10 cellular contexts compared by ENCODE assay signal in genomic region chr19:35002037-35002535, GRCh38. TPM values are rescaled to one million over a fixed set of nuclear protein-coding genes. Genes with fewer than 3 reads are reported as not detected.
DNase-seq lines count a peak whose midpoint lies in the region; ATAC-seq and TF ChIP-seq lines count a peak whose summit lies in the region.
"Had no signal": no experiment of that assay in that cellular context is flagged by ENCODE, and none has a peak within 500 bp of the region (broad histone marks: within the 10 kb centered on the region; RNA-seq: fewer than 3 reads in every experiment).

No MANE protein-coding gene starts in this region.

- H3K9me3 Mint-ChIP-seq in activated CD4-positive, alpha-beta T cell treated with anti-CD3 and anti-CD28 coated beads for 36 hours (ENCODE audit: low read depth): no peaks in the 10 kb centered on the region
- no peaks in the 10 kb centered on the region for H3K9me3 Mint-ChIP-seq in T-cell
- H3K9me3 Mint-ChIP-seq in stimulated activated memory B cell treated with anti-CD40 and anti-IgM and Interleukin-4, amounts not matched to agents 10 μg/mL and 1 μg/mL and 100 μg/mL, for 72 hours: no peaks in the 10 kb centered on the region

- no peak overlapping the region for H2AFZ ChIP-seq in hepatocyte
- H2AFZ ChIP-seq: parathyroid adenoma had no signal

- ATAC-seq in activated CD4-positive, alpha-beta T cell treated with anti-CD3 and anti-CD28 coated beads for 36 hours: no peak
- ATAC-seq in T-cell (replicated peaks in 1 of 4): no peak
- ATAC-seq in stimulated activated memory B cell treated with anti-CD40 and anti-IgM and Interleukin-4, amounts not matched to agents 10 μg/mL and 1 μg/mL and 100 μg/mL, for 72 hours: no peak
- ATAC-seq in GM18498 (IDR thresholded peaks at IDR 0.05; ENCODE audit: unreplicated experiment): no peak

- 95% methylated on average over 11 of the region's 11 CpGs for WGBS in hepatocyte (ENCODE audit: low lambda C conversion rate, missing lambda C conversion rate)

- no peak for DNase-seq in activated CD4-positive, alpha-beta T cell treated with anti-CD3 and anti-CD28 coated beads for 36 hours
- no peak for DNase-seq in activated CD4-positive, alpha-beta T cell treated with anti-CD3 and anti-CD28 coated beads, Interleukin-2, amount 50 U/mL, for 48 hours
- DNase-seq in T-cell (no peak), hepatocyte (ENCODE audit: low spot score) (no peak), NCI-H1694 (lab: John Stamatoyannopoulos, UW) (no peak)
- no peak for DNase-seq in stimulated activated CD4-positive, alpha-beta T cell treated with anti-CD3 and anti-CD28 coated beads, Interleukin-2, amount 100 ng/mL, for 24 hours

- peak overlapping the region; percentile 100 for H3K27ac Mint-ChIP-seq in activated CD4-positive, alpha-beta T cell treated with anti-CD3 and anti-CD28 coated beads for 36 hours
- peak overlapping the region; percentile 98 to 99 for H3K27ac Mint-ChIP-seq in T-cell
- peak overlapping the region; percentile 87 for H3K27ac Mint-ChIP-seq in stimulated activated memory B cell treated with anti-CD40 and anti-IgM and Interleukin-4, amounts not matched to agents 10 μg/mL and 1 μg/mL and 100 μg/mL, for 72 hours

- H3K4me3 ChIP-seq in hepatocyte: no peak overlapping the region

- intact Hi-C loops in activated CD4-positive, alpha-beta T cell treated with anti-CD3 and anti-CD28 coated beads for 36 hours (cut with DNase I, micrococcal nuclease): loop anchor here (5.0 kb wide), 2 partner anchors 40 to 1630 kb away; partner anchors contain the start of genes CEBPG (in 1 of the 2) and ZNF792 (in 1 of the 2)

- H3K9me3 ChIP-seq in hepatocyte (ENCODE audit: low read depth): no peaks in the 10 kb centered on the region
- H3K9me3 ChIP-seq: SJCRH30 had no signal

- H3K4me2 ChIP-seq in hepatocyte: peak overlapping the region; percentile 91

- peak overlapping the region; percentile 100 for H3K27ac ChIP-seq in hepatocyte
- H3K27ac ChIP-seq: SJCRH30 had no signal

- H3K27me3 ChIP-seq in hepatocyte: no peaks in the 10 kb centered on the region
- H3K27me3 ChIP-seq: SJCRH30 had no signal

- no peaks in the 10 kb centered on the region for H3K9me2 ChIP-seq in hepatocyte (replicated peaks; ENCODE audit: insufficient read depth)

- H3K27me3 Mint-ChIP-seq in activated CD4-positive, alpha-beta T cell treated with anti-CD3 and anti-CD28 coated beads for 36 hours: no peaks in the 10 kb centered on the region
- no peaks in the 10 kb centered on the region for H3K27me3 Mint-ChIP-seq in T-cell
- H3K27me3 Mint-ChIP-seq in stimulated activated memory B cell treated with anti-CD40 and anti-IgM and Interleukin-4, amounts not matched to agents 10 μg/mL and 1 μg/mL and 100 μg/mL, for 72 hours: no peaks in the 10 kb centered on the region

- CTCF ChIA-PET in activated CD4-positive, alpha-beta T cell treated with anti-CD3 and anti-CD28 coated beads for 36 hours (lab: Charles Lee): interaction anchor here (0.7 to 3.4 kb wide), 5 partner anchors 9 to 71 kb away, joined by 3 to 26 read pairs (median 5); no protein-coding TSS in a partner anchor
- CTCF ChIA-PET in T-cell (lab: Charles Lee): interaction anchor here in 1 of 2 donors (1.9 kb wide), 2 partner anchors 10 to 12 kb away, joined by 12 to 15 read pairs; no protein-coding TSS in a partner anchor

- peak overlapping the region; percentile 100 for H3K4me3 Mint-ChIP-seq in activated CD4-positive, alpha-beta T cell treated with anti-CD3 and anti-CD28 coated beads for 36 hours
- peak overlapping the region; percentile 91 to 98 (median 98) for H3K4me3 Mint-ChIP-seq in T-cell
- peak overlapping the region; percentile 89 for H3K4me3 Mint-ChIP-seq in stimulated activated memory B cell treated with anti-CD40 and anti-IgM and Interleukin-4, amounts not matched to agents 10 μg/mL and 1 μg/mL and 100 μg/mL, for 72 hours

- peaks cover 34% of the 10 kb centered on the region for H4K20me1 ChIP-seq in hepatocyte (ENCODE audit: insufficient read depth, poor library complexity, severe bottlenecking)

- peaks cover 66% of the 10 kb centered on the region for H3K79me2 ChIP-seq in hepatocyte

- H3K4me1 ChIP-seq in hepatocyte (ENCODE audit: insufficient read depth): peaks cover 52% of the 10 kb centered on the region
- H3K4me1 ChIP-seq: SJCRH30 had no signal

- TF ChIP-seq CTCF in hepatocyte (IDR thresholded peaks at IDR 0.05; ENCODE audit: poor library complexity): no peak

- peaks cover 70% of the 10 kb centered on the region for H3K4me1 Mint-ChIP-seq in activated CD4-positive, alpha-beta T cell treated with anti-CD3 and anti-CD28 coated beads for 36 hours
- peaks cover 73 to 81% (median 76%) of the 10 kb centered on the region in 3 donors for H3K4me1 Mint-ChIP-seq in T-cell
- H3K4me1 Mint-ChIP-seq in stimulated activated memory B cell treated with anti-CD40 and anti-IgM and Interleukin-4, amounts not matched to agents 10 μg/mL and 1 μg/mL and 100 μg/mL, for 72 hours: peaks cover 74% of the 10 kb centered on the region

- H3K36me3 ChIP-seq in hepatocyte (replicated peaks; ENCODE audit: insufficient read depth, low read depth): no peaks in the 10 kb centered on the region

- POLR2A ChIA-PET in activated CD4-positive, alpha-beta T cell treated with anti-CD3 and anti-CD28 coated beads for 36 hours (lab: Charles Lee): interaction anchor here (1.6 kb wide), 1 partner anchor 13 kb away, joined by 10 read pairs; no protein-coding TSS in a partner anchor
- POLR2A ChIA-PET in T-cell (lab: Charles Lee): interaction anchor here in 1 of 2 donors (1.6 kb wide), 1 partner anchor 10 kb away, joined by 11 read pairs; no protein-coding TSS in a partner anchor

- peaks cover 56% of the 10 kb centered on the region for H3K36me3 Mint-ChIP-seq in activated CD4-positive, alpha-beta T cell treated with anti-CD3 and anti-CD28 coated beads for 36 hours (ENCODE audit: low read depth)
- H3K36me3 Mint-ChIP-seq in T-cell: peaks cover 15% of the 10 kb centered on the region
- H3K36me3 Mint-ChIP-seq in stimulated activated memory B cell treated with anti-CD40 and anti-IgM and Interleukin-4, amounts not matched to agents 10 μg/mL and 1 μg/mL and 100 μg/mL, for 72 hours: peaks cover 49% of the 10 kb centered on the region

RNA-seq across cellular contexts. Expression of gene GRAMD1A, which starts 2.0 kb away (rescaled TPM):
- total RNA-seq in activated CD4-positive, alpha-beta T cell treated with anti-CD3 and anti-CD28 coated beads for 36 hours: 100 to 1,000 TPM; 185 to 227 TPM
- total RNA-seq in T-cell (100 to 1,000 TPM; 189 to 318 (median 227) TPM), hepatocyte (34.8 and 35.4 TPM in 2 replicates)
- 80.2 and 92.4 TPM in 2 replicates for polyA plus RNA-seq in hepatocyte

RNA-seq across cellular contexts. Expression of gene SCN1B, which starts 28.2 kb away (rescaled TPM):
- 1 to 10 TPM; 1.3 to 1.6 TPM for total RNA-seq in activated CD4-positive, alpha-beta T cell treated with anti-CD3 and anti-CD28 coated beads for 36 hours
- total RNA-seq in T-cell (1 to 10 TPM; 1.1 to 4.3 (median 3.7) TPM), hepatocyte (0.20 and 0.60 TPM in 2 replicates)
- 2.5 and 3.1 TPM in 2 replicates for polyA plus RNA-seq in hepatocyte

RNA-seq across cellular contexts. Expression of gene ZNF792, which starts 38.1 kb away (rescaled TPM):
- total RNA-seq in activated CD4-positive, alpha-beta T cell treated with anti-CD3 and anti-CD28 coated beads for 36 hours: 1 to 10 TPM; 5.6 to 5.7 TPM
- total RNA-seq in T-cell (10 to 100 TPM; 14.1 to 29.0 (median 26.8) TPM), hepatocyte (9.5 and 10.6 TPM in 2 replicates)
- polyA plus RNA-seq in hepatocyte: 3.5 and 3.6 TPM in 2 replicates

RNA-seq across cellular contexts. Expression of gene HPN, which starts 39.4 kb away (rescaled TPM):
- total RNA-seq in activated CD4-positive, alpha-beta T cell treated with anti-CD3 and anti-CD28 coated beads for 36 hours: under 1 TPM in 1 of 2 experiments, not detected in 1; 0.09 TPM
- under 1 TPM in 3 of 5 donors, not detected in 2; 0.41 to 0.51 (median 0.46) TPM for total RNA-seq in T-cell
- 150 and 162 TPM in 2 replicates for total RNA-seq in hepatocyte
- polyA plus RNA-seq in hepatocyte: 206 and 241 TPM in 2 replicates
- total RNA-seq: SJCRH30 had no signal
